Comparison of ENCODE assay signal across 10 cellular contexts in the genomic region with DNA sequence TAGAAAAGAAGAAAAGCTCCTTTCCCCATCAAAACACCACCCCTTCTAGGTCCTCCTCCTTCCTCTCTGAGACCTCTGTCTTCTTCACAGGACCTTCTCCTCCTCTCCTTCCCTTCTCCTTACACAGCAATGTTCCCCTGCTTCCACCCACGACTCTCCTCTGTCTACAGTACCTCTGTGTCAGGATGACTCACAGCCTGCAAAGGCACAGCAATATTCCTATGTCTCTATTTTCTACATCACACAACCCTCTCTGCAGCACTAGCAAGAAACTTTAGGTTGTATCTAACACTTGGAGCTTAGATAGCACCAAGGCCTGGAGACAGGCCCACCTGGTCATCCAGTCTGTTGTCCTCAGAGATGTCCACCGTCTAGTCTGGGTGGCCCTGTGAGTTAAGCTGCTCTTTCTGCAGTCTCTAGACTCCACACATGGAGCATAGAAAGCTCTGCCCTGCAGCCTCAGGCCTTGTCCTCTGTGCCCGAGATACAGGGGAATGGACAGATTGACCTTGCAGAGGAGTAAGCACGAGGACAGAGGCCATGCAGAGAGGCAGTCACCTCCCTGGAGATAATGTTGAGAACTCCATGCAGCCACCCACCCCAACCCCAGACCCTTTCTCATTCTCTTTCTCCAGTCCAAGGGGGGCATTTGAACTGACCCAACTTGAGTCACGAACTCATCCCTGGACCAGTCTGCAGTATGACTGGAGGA.
DNase-seq lines count a peak whose midpoint lies in the region; ATAC-seq and TF ChIP-seq lines count a peak whose summit lies in the region.
"Had no signal": no experiment of that assay in that cellular context is flagged by ENCODE, and none has a peak within 500 bp of the region (broad histone marks: within the 10 kb centered on the region; RNA-seq: fewer than 3 reads in every experiment).

No MANE protein-coding gene starts in this region.

- TF ChIP-seq POLR2A in stomach (IDR thresholded peaks at IDR 0.05): no peak

- intact Hi-C loops in activated B cell treated with CpG ODN at 0.5 μM for 24 hours (cut with micrococcal nuclease): no loop called here
- intact Hi-C loops in stomach (cut with DNase I; ENCODE audit: low total_unique reads): loop anchor here (5.0 kb wide), 1 partner anchor 96 kb away; no protein-coding TSS in a partner anchor

- peak overlapping the region; percentile 83 for H3K4me3 Mint-ChIP-seq in activated B cell treated with CpG ODN at 0.5 μM for 24 hours

- H3K4me1 ChIP-seq in stomach: peaks cover 0 to 37% (median 3%) of the 10 kb centered on the region in 4 donors

- POLR2A ChIA-PET in activated B cell treated with CpG ODN at 0.5 μM for 24 hours (lab: Charles Lee): interaction anchor here (1.2 kb wide), 1 partner anchor 89 kb away, joined by 3 read pairs; no protein-coding TSS in a partner anchor

- H3K9me3 ChIP-seq in stomach: no peaks in the 10 kb centered on the region

- peaks cover 0 to 13% (median 8%) of the 10 kb centered on the region in 4 donors for H3K36me3 ChIP-seq in stomach

- peaks cover 19% of the 10 kb centered on the region for H3K4me1 Mint-ChIP-seq in activated B cell treated with CpG ODN at 0.5 μM for 24 hours

- WGBS in stomach, 5 donors: 63 to 74% (median 71%) methylated on average over 5 of the region's 5 CpGs

- H3K27ac ChIP-seq in stomach: peak overlapping the region in 3 of 5 donors; percentile 28 to 67 (median 64)
- H3K27ac ChIP-seq: 22Rv1 had no signal

- no peaks in the 10 kb centered on the region for H3K9me3 Mint-ChIP-seq in activated B cell treated with CpG ODN at 0.5 μM for 24 hours

- no peak for ATAC-seq in activated B cell treated with CpG ODN at 0.5 μM for 24 hours (ENCODE audit: low read depth)
- ATAC-seq in HG03135 (IDR thresholded peaks at IDR 0.05; ENCODE audit: unreplicated experiment): no peak

- no peaks in the 10 kb centered on the region for H3K27me3 Mint-ChIP-seq in activated B cell treated with CpG ODN at 0.5 μM for 24 hours

- H3K27ac Mint-ChIP-seq in activated B cell treated with CpG ODN at 0.5 μM for 24 hours: peak overlapping the region; percentile 7

- CTCF ChIA-PET in activated B cell treated with CpG ODN at 0.5 μM for 24 hours (lab: Charles Lee): interaction anchor here (0.6 to 9.5 kb wide), 12 partner anchors 8 to 233 kb away, joined by 3 to 235 read pairs (median 6); no protein-coding TSS in a partner anchor

- no peaks in the 10 kb centered on the region for H3K36me3 Mint-ChIP-seq in activated B cell treated with CpG ODN at 0.5 μM for 24 hours (ENCODE audit: low read depth)

- TF ChIP-seq EP300 in stomach (IDR thresholded peaks at IDR 0.05): no peak

- no peaks in the 10 kb centered on the region for H3K27me3 ChIP-seq in stomach

- DNase-seq in DMS53 (lab: John Stamatoyannopoulos, UW) (peak; percentile 6), DMS53 treated with DMSO at 0.1 percent for 48 hours (lab: John Stamatoyannopoulos, UW; ENCODE audit: unreplicated experiment) (no peak), activated B cell treated with CpG ODN at 0.5 μM for 24 hours (no peak), fibroblast of villous mesenchyme (ENCODE audit: low read depth) (peak; percentile 25), stomach (peak; percentile 20), middle frontal gyrus (ENCODE audit: extremely low spot score, low spot score) (no peak), HUDEP-2 (lab: John Stamatoyannopoulos, UW; ENCODE audit: unreplicated experiment in 76 of 76) (no peak)
- DNase-seq: NCI-H526 had no signal

- H3K4me3 ChIP-seq in fibroblast of villous mesenchyme (ENCODE audit: low read depth, low read length) (no peak overlapping the region), stomach (no peak overlapping the region)

- TF ChIP-seq CTCF in activated B cell treated with CpG ODN at 0.5 μM for 24 hours (IDR thresholded peaks at IDR 0.05) (no peak), fibroblast of villous mesenchyme (IDR thresholded peaks at IDR 0.05; ENCODE audit: insufficient read depth, low read depth, low read length) (no peak), stomach (IDR thresholded peaks at IDR 0.05) (no peak)

Comparison
In these comparisons a context has a peak if more than half of its experiments do, and no peak if none do; other contexts are left out.
1. DNase-seq: peak in DMS53 (single experiment), fibroblast of villous mesenchyme (single experiment) and stomach (single experiment); none in DMS53 treated with DMSO at 0.1 percent for 48 hours (single experiment), activated B cell treated with CpG ODN at 0.5 μM for 24 hours (single experiment), middle frontal gyrus (single experiment) and HUDEP-2 (0 of 76).